In the genomic region with DNA sequence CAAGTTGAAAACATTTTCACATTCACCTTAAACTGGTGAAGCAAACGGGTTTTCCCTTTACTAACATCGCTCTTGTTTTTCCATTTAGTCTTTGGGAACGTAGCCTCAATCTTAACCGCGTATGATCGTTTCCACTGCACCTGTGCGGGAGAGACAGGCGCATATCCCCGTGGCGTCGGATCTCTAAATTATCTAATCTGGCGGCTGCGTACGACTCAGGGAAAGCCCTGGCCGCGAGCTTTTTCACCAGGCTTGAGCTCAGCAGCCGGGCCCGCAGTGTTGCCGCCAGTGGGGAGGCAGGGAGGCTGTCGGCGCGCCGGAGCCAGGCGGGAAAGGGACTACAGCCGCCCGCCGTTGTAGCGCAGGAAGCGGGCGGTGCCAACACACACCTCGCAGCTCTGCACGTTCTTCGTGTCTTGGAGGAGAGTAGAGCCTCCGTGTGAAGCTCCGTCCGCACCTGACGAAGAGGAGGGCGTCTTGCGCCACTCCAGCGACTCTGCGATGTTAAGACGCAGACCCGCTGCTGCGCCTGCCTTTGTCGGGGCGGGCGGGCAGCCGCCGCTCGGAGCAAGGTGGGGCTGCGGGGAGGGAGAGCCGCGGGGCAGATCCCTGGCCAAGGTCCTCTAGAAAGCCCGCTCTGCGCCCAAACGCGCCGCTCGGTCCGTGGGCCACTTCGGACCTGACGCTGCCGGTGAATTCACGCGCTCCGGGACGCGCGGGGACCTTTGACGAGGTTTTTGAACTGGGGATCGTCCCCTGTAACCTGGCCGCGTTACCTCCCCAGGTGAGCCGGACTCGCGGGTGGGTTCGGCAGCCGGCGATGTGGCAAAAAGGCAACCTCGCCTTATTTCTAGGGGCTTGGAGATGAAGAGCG, we compare ENCODE assay signal across 14 cellular contexts. TPM values are rescaled to one million over a fixed set of nuclear protein-coding genes. Genes with fewer than 3 reads are reported as not detected.
DNase-seq lines count a peak whose midpoint lies in the region; ATAC-seq and TF ChIP-seq lines count a peak whose summit lies in the region.
"Had no signal": no experiment of that assay in that cellular context is flagged by ENCODE, and none has a peak within 500 bp of the region (broad histone marks: within the 10 kb centered on the region; RNA-seq: fewer than 3 reads in every experiment).

No MANE protein-coding gene starts in this region.

- no peak for ATAC-seq in SK-N-SH treated with all-trans-retinoic acid at 6 μM for 48 hours
- no peak for ATAC-seq in HG03521 (IDR thresholded peaks at IDR 0.05; ENCODE audit: unreplicated experiment)
- ATAC-seq: natural killer cell had no signal

- CTCF ChIA-PET in SK-N-SH (lab: Yijun Ruan, JAX), result interaction anchor here (0.9 to 1.7 kb wide), 5 partner anchors 10 to 855 kb away, joined by 3 to 7 read pairs (median 3); no protein-coding TSS in a partner anchor

- no peaks in the 10 kb centered on the region; a peak in 1 of 4 replicates for H3K4me1 ChIP-seq in SK-N-SH (ENCODE audit: control insufficient read depth in 1 of 2, insufficient read depth in 2 of 2, low read depth in 1 of 2, low read length in 1 of 2)
- H3K4me1 ChIP-seq in esophagus (ENCODE audit: control insufficient read depth in 2 of 2, insufficient read depth in 2 of 2, low read length in 1 of 2), result peaks cover 11 to 18% of the 10 kb centered on the region in 2 donors

- H3K27me3 ChIP-seq in SK-N-SH (ENCODE audit: insufficient read depth) (peaks cover 66% of the 10 kb centered on the region), esophagus (ENCODE audit: control insufficient read depth in 1 of 2, insufficient read depth in 2 of 2, low read length in 2 of 2) (peaks cover 3 to 23% of the 10 kb centered on the region in 2 donors)

- POLR2A ChIA-PET in SK-N-SH (lab: Yijun Ruan, JAX), result no interaction called here

- no peaks in the 10 kb centered on the region for H3K79me2 ChIP-seq in SK-N-SH (ENCODE audit: insufficient read depth)

- no peaks in the 10 kb centered on the region for H3F3A ChIP-seq in SK-N-SH (replicated peaks; ENCODE audit: insufficient read depth)

- H3K4me2 ChIP-seq in SK-N-SH, result no peak overlapping the region

- no peaks in the 10 kb centered on the region for H3K9me2 ChIP-seq in SK-N-SH

- H3K36me3 ChIP-seq in SK-N-SH (replicated peaks in 1 of 2; ENCODE audit: control insufficient read depth in 1 of 2, insufficient read depth in 2 of 2, low read length in 1 of 2) (no peaks in the 10 kb centered on the region), esophagus (ENCODE audit: control insufficient read depth in 2 of 2, insufficient read depth in 2 of 2, low read length in 1 of 2) (no peaks in the 10 kb centered on the region)
- H3K36me3 ChIP-seq: Peyer's patch, upper lobe of right lung had no signal

- H3K27ac ChIP-seq in SK-N-SH (ENCODE audit: low read depth in 2 of 2, low read length in 1 of 2) (no peak overlapping the region), esophagus (ENCODE audit: low read depth in 2 of 2, low read length in 1 of 2) (no peak overlapping the region)
- H3K27ac ChIP-seq: Peyer's patch, upper lobe of right lung had no signal

- no peaks in the 10 kb centered on the region for H4K20me1 ChIP-seq in SK-N-SH (ENCODE audit: insufficient read depth)

- WGBS in SK-N-SH (ENCODE audit: low lambda C conversion rate), result 13% methylated on average over 28 of the region's 81 CpGs
- 5 to 6% methylated on average over 80 to 81 of the region's 81 CpGs for WGBS in esophagus, 2 donors

- no peak overlapping the region for H3K9ac ChIP-seq in SK-N-SH

- TF ChIP-seq CTCF in SK-N-SH (IDR thresholded peaks at IDR 0.05), result no peak

- TF ChIP-seq EP300 in SK-N-SH (IDR thresholded peaks at IDR 0.05; ENCODE audit: borderline replicate concordance in 1 of 2, low read depth in 1 of 2, low read length in 1 of 2), result no peak

- no peaks in the 10 kb centered on the region for H3K9me3 ChIP-seq in SK-N-SH
- H3K9me3 ChIP-seq in esophagus (ENCODE audit: control insufficient read depth in 2 of 2, insufficient read depth in 1 of 2, low read depth in 1 of 2, low read length in 1 of 2), result peaks cover 0 to 7% of the 10 kb centered on the region in 2 donors
- H3K9me3 ChIP-seq: upper lobe of right lung had no signal

- H3K4me3 ChIP-seq in SK-N-SH (ENCODE audit: low read depth in 2 of 2, low read length in 1 of 2), result no peak overlapping the region
- H3K4me3 ChIP-seq in esophagus (ENCODE audit: low read depth in 1 of 2, low read length in 2 of 2), result peak overlapping the region; percentile 14 to 25
- H3K4me3 ChIP-seq: Peyer's patch, upper lobe of right lung had no signal

- H2AFZ ChIP-seq in SK-N-SH (ENCODE audit: low read depth), result no peak overlapping the region

- DNase-seq in SK-N-SH (no peak), NCI-H748 (lab: John Stamatoyannopoulos, UW; ENCODE audit: unreplicated experiment) (peak; percentile 80), retina (peak; percentile 71), HUDEP-2 (lab: John Stamatoyannopoulos, UW; ENCODE audit: unreplicated experiment in 76 of 76) (no peak), NCI-H345 (lab: John Stamatoyannopoulos, UW) (no peak)
- DNase-seq: ACHN; effector CD4-positive, alpha-beta T cell; natural killer cell; Peyer's patch; T1000; upper lobe of right lung had no signal

- no peak for TF ChIP-seq RAD21 in SK-N-SH (IDR thresholded peaks at IDR 0.05; ENCODE audit: low read length)

TF ChIP-seq in SK-N-SH, 30 proteins besides CTCF, POLR2A, EP300 and RAD21:
- TF ChIP-seq RXRA (IDR thresholded peaks at IDR 0.05; ENCODE audit: borderline replicate concordance, low read depth), result no peak
- TF ChIP-seq EZH2phosphoT487 (IDR thresholded peaks at IDR 0.05; ENCODE audit: borderline replicate concordance, low read depth), result peak; percentile 37; the same call in 1 of the 2 replicates
- no peak for TF ChIP-seq RFX5 (IDR thresholded peaks at IDR 0.05; ENCODE audit: low read length)
- no peak for TF ChIP-seq TEAD4 (IDR thresholded peaks at IDR 0.05; ENCODE audit: borderline replicate concordance, insufficient read depth)
- no peak for TF ChIP-seq POLR2AphosphoS5 (IDR thresholded peaks at IDR 0.05; ENCODE audit: low read depth, low read length)
- TF ChIP-seq IRF3 (IDR thresholded peaks at IDR 0.05; ENCODE audit: low read depth, low read length), result no peak
- no peak for TF ChIP-seq USF1 (IDR thresholded peaks at IDR 0.05; ENCODE audit: borderline replicate concordance, low read depth)

TF ChIP-seq in SK-N-SH treated with all-trans-retinoic acid at 6 μM for 48 hours, 23 proteins besides CTCF, POLR2A, EP300 and RAD21 (continues in another document):
- no peak for TF ChIP-seq CSDC2 (CRISPR knock-in tag; IDR thresholded peaks at IDR 0.05)
- no peak for TF ChIP-seq ESRRG (CRISPR knock-in tag; IDR thresholded peaks at IDR 0.05)
- TF ChIP-seq, protein P1, sequence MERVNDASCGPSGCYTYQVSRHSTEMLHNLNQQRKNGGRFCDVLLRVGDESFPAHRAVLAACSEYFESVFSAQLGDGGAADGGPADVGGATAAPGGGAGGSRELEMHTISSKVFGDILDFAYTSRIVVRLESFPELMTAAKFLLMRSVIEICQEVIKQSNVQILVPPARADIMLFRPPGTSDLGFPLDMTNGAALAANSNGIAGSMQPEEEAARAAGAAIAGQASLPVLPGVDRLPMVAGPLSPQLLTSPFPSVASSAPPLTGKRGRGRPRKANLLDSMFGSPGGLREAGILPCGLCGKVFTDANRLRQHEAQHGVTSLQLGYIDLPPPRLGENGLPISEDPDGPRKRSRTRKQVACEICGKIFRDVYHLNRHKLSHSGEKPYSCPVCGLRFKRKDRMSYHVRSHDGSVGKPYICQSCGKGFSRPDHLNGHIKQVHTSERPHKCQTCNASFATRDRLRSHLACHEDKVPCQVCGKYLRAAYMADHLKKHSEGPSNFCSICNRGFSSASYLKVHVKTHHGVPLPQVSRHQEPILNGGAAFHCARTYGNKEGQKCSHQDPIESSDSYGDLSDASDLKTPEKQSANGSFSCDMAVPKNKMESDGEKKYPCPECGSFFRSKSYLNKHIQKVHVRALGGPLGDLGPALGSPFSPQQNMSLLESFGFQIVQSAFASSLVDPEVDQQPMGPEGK (CRISPR knock-in tag; IDR thresholded peaks at IDR 0.05; ENCODE audit: borderline replicate concordance), result no peak
- TF ChIP-seq ARNTL (CRISPR knock-in tag; IDR thresholded peaks at IDR 0.05; ENCODE audit: borderline replicate concordance, low read depth), result no peak
- no peak for TF ChIP-seq GLIS3 (CRISPR knock-in tag; IDR thresholded peaks at IDR 0.05)
- TF ChIP-seq SNAI2 (CRISPR knock-in tag; IDR thresholded peaks at IDR 0.05), result no peak
- no peak for TF ChIP-seq ZNF565 (CRISPR knock-in tag; conservative IDR thresholded peaks at IDR 0.05; ENCODE audit: low read depth)
- no peak for TF ChIP-seq TSHZ2 (CRISPR knock-in tag; IDR thresholded peaks at IDR 0.05)
- no peak for TF ChIP-seq RARB (CRISPR knock-in tag; IDR thresholded peaks at IDR 0.05)
- no peak for TF ChIP-seq ZFP30 (CRISPR knock-in tag; IDR thresholded peaks at IDR 0.05)
- no peak for TF ChIP-seq ISL1 (CRISPR knock-in tag; IDR thresholded peaks at IDR 0.05)
- TF ChIP-seq PPARA (CRISPR knock-in tag; IDR thresholded peaks at IDR 0.05; ENCODE audit: borderline replicate concordance), result no peak
- TF ChIP-seq BACH2 (CRISPR knock-in tag; IDR thresholded peaks at IDR 0.05; ENCODE audit: borderline replicate concordance), result no peak

RNA-seq across cellular contexts. Expression of gene TBX15, which starts 18.5 kb away (rescaled TPM):
- 0.02 TPM in 1 of 2 replicates, not detected in the other for polyA plus RNA-seq in SK-N-SH (2012; rRNA removed)
- polyA plus RNA-seq in SK-N-SH (2012; cell fraction: cytosol; rRNA removed), result 0.01 TPM in 1 of 2 replicates, not detected in the other
- 0.01 TPM in 1 of 2 replicates, not detected in the other for polyA plus RNA-seq in SK-N-SH (2012; cell fraction: nucleus; rRNA removed)
- under 1 TPM in 1 of 2 donors, not detected in 1; 0.02 TPM for polyA plus RNA-seq in esophagus

Comparison
In these comparisons a context has a peak if more than half of its experiments do, and no peak if none do; other contexts are left out.
1. DNase-seq: peak in NCI-H748 (single experiment) and retina (single experiment); none in SK-N-SH (single experiment), HUDEP-2 (0 of 76) and NCI-H345 (single experiment).
2. H3K4me3 ChIP-seq: peak in esophagus (2 of 2); none in SK-N-SH (0 of 2).